In genomic region chr3:177538743-177539730, GRCh38 we compare ENCODE assay signal across 8 cellular contexts.
DNase-seq lines count a peak whose midpoint lies in the region; ATAC-seq and TF ChIP-seq lines count a peak whose summit lies in the region.

No MANE protein-coding gene starts in this region.

- peak overlapping the region; percentile 1 for H3K4me3 ChIP-seq in adipocyte (ENCODE audit: low read length)
- no peak overlapping the region for H3K4me3 ChIP-seq in upper lobe of right lung
- no peak overlapping the region for H3K4me3 ChIP-seq in foreskin fibroblast (ENCODE audit: low read depth in 1 of 2, low read length in 2 of 2)

- peaks cover 65% of the 10 kb centered on the region for H3K4me1 Mint-ChIP-seq in CD4-positive, alpha-beta T cell (ENCODE audit: low read depth)

- no peaks in the 10 kb centered on the region for H3K9me3 Mint-ChIP-seq in CD4-positive, alpha-beta T cell

- TF ChIP-seq CTCF in CD4-positive, alpha-beta T cell (IDR thresholded peaks at IDR 0.05): no peak
- TF ChIP-seq CTCF in upper lobe of right lung (IDR thresholded peaks at IDR 0.05) (no peak), foreskin fibroblast (IDR thresholded peaks at IDR 0.05; ENCODE audit: low read depth, low read length) (no peak)

- peak overlapping the region; percentile 83 for H3K27ac Mint-ChIP-seq in CD4-positive, alpha-beta T cell

- CTCF ChIA-PET in CD4-positive, alpha-beta T cell (lab: Charles Lee): no interaction called here

- no peaks in the 10 kb centered on the region for H3K27me3 ChIP-seq in CD4-positive, alpha-beta T cell (ENCODE audit: control insufficient read depth, insufficient read depth, low read length)
- H3K27me3 ChIP-seq in adipocyte (replicated peaks; ENCODE audit: control insufficient read depth, insufficient read depth, low read length) (no peaks in the 10 kb centered on the region), upper lobe of right lung (no peaks in the 10 kb centered on the region)

- no peaks in the 10 kb centered on the region for H3K9me3 ChIP-seq in CD4-positive, alpha-beta T cell (ENCODE audit: control insufficient read depth, low read length)
- no peaks in the 10 kb centered on the region for H3K9me3 ChIP-seq in adipocyte (ENCODE audit: control insufficient read depth, low read length)
- no peaks in the 10 kb centered on the region for H3K9me3 ChIP-seq in upper lobe of right lung

- H3K36me3 ChIP-seq in adipocyte (ENCODE audit: control insufficient read depth, insufficient read depth, low read length, severe bottlenecking): no peaks in the 10 kb centered on the region
- H3K36me3 ChIP-seq in upper lobe of right lung: no peaks in the 10 kb centered on the region

- POLR2A ChIA-PET in CD4-positive, alpha-beta T cell (lab: Charles Lee): interaction anchor here (0.7 to 3.1 kb wide), 17 partner anchors 9 to 434 kb away, joined by 3 to 19 read pairs (median 4); partner anchors contain the start of gene TBL1XR1

- DNase-seq in CD4-positive, alpha-beta T cell: no peak
- DNase-seq in adipocyte (ENCODE audit: low read depth) (no peak), upper lobe of right lung (no peak), Right ventricle myocardium superior (no peak), foreskin fibroblast (no peak)
- DNase-seq in activated CD4-positive, CD25-positive, alpha-beta regulatory T cell (lab: John Stamatoyannopoulos, UW): no peak

- H3K36me3 Mint-ChIP-seq in CD4-positive, alpha-beta T cell (ENCODE audit: low read depth): no peaks in the 10 kb centered on the region

- peak; percentile 59 for ATAC-seq in CD4-positive, alpha-beta T cell (ENCODE audit: poor library complexity)
- peak; percentile 92 for ATAC-seq in GM19351 (IDR thresholded peaks at IDR 0.05; ENCODE audit: unreplicated experiment)
- ATAC-seq in HG03354 (IDR thresholded peaks at IDR 0.05; ENCODE audit: poor library complexity, severe bottlenecking, unreplicated experiment): peak; percentile 92
- ATAC-seq in upper lobe of right lung: no peak
- no peak for ATAC-seq in Right ventricle myocardium superior (ENCODE audit: poor library complexity)

- peak overlapping the region; percentile 19 for H3K27ac ChIP-seq in CD4-positive, alpha-beta T cell (ENCODE audit: low read depth, low read length)
- H3K27ac ChIP-seq in upper lobe of right lung: peak overlapping the region; percentile 12

- H3K4me3 Mint-ChIP-seq in CD4-positive, alpha-beta T cell: peak overlapping the region; percentile 74

- no peaks in the 10 kb centered on the region for H3K27me3 Mint-ChIP-seq in CD4-positive, alpha-beta T cell

- H3K4me1 ChIP-seq in adipocyte (ENCODE audit: control insufficient read depth, insufficient read depth, low read length) (peaks cover 40% of the 10 kb centered on the region), upper lobe of right lung (peaks cover 24% of the 10 kb centered on the region)

- peak overlapping the region; percentile 56 for H3K9ac ChIP-seq in adipocyte (ENCODE audit: low read length)

- intact Hi-C loops in CD4-positive, alpha-beta T cell (cut with DNase I, micrococcal nuclease): no loop called here
- intact Hi-C loops in upper lobe of right lung (cut with DNase I) (no loop called here), Right ventricle myocardium superior (cut with DNase I) (no loop called here)

Comparison
In these comparisons a context has a peak if more than half of its experiments do, and no peak if none do; other contexts are left out.
1. ATAC-seq: peak in CD4-positive, alpha-beta T cell (single experiment), GM19351 (single experiment) and HG03354 (single experiment); none in upper lobe of right lung (single experiment) and Right ventricle myocardium superior (single experiment).